8 cellular contexts compared by ENCODE assay signal in the genomic region with DNA sequence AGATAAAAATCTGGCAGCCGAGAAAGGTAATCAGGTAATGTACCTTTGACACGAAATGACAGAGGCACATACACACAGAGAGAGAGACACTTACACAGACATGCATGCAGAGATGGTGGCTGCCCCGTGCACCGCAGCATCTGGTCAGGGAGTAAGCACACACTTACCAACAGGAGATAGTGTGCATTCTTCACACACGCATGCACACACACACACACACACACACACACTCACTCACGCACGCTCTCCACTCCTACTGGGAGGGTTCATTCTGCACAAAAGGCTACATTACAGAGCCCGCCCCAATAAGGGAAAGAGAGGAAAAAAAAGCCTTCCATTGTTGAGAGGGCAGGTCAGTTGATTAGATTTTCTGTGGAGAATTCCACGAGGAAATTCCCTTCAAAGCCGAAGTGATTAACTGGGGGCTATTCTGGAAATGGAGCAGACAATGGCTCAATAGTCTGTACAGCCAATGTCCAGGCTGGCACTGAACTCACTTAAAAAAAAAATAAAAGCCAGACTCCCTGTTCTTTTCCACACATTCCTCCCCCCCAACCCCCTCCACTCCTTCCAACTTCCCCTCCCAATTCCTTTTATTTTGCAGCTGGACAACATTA. TPM values are rescaled to one million over a fixed set of nuclear protein-coding genes. Genes with fewer than 3 reads are reported as not detected.
DNase-seq lines count a peak whose midpoint lies in the region; ATAC-seq, FAIRE-seq and TF ChIP-seq lines count a peak whose summit lies in the region.

No MANE protein-coding gene starts in this region.

- in situ Hi-C loops in K562 (cut with MboI) = no loop called here

- H3K9ac ChIP-seq in K562 (ENCODE audit: insufficient read depth in 1 of 2, low read depth in 2 of 2, low read length in 2 of 2) = peak overlapping the region; percentile 45 to 68; a peak in 2 of 4 replicates

- H3K9me3 ChIP-seq in K562 (replicated peaks; ENCODE audit: control insufficient read depth, insufficient read depth, low read depth, low read length) (no peaks in the 10 kb centered on the region), spleen (no peaks in the 10 kb centered on the region)

- H3K4me3 ChIP-seq in K562 = peak overlapping the region; percentile 35
- H3K4me3 ChIP-seq in spleen = peak overlapping the region in 5 of 8 donors; percentile 21 to 57 (median 27)

- H3K79me2 ChIP-seq in K562 (ENCODE audit: control insufficient read depth, insufficient read depth, low read length) = no peaks in the 10 kb centered on the region

- no peak for FAIRE-seq in K562 (lab: Jason Lieb, UNC)

- no peak for TF ChIP-seq EP300 in K562 (IDR thresholded peaks at IDR 0.05; ENCODE audit: low read length)

- H3K27ac ChIP-seq in K562 (ENCODE audit: extremely low read depth, low read depth, low read length) = no peak overlapping the region
- peak overlapping the region in 2 of 8 donors; percentile 5 to 16 for H3K27ac ChIP-seq in spleen

- DNase-seq in NCI-H1105 (lab: John Stamatoyannopoulos, UW) = peak; percentile 60
- DNase-seq in K562 (ENCODE audit: extremely low read depth in 1 of 4, low spot score in 3 of 4) = peak in 1 of 4 experiments; percentile 19
- DNase-seq in islet precursor cell = peak; percentile 91
- DNase-seq in spleen = no peak
- DNase-seq in stimulated activated naive CD4-positive, alpha-beta T cell (lab: John Stamatoyannopoulos, UW) = no peak
- no peak for DNase-seq in germinal center (ENCODE audit: low spot score)

- H3K4me1 ChIP-seq in K562 (replicated peaks in 1 of 2; ENCODE audit: control insufficient read depth in 2 of 2, insufficient read depth in 2 of 2, low read length in 2 of 2) (peaks cover 0 to 5% of the 10 kb centered on the region in 2 experiments; a peak in 1 of 5 replicates), spleen (peaks cover 0 to 18% (median 0%) of the 10 kb centered on the region in 6 donors)

- TF ChIP-seq POLR2A in K562 (conservative IDR thresholded peaks at IDR 0.05) (no peak), spleen (IDR thresholded peaks at IDR 0.05) (no peak)

- intact Hi-C loops in K562 (cut with micrococcal nuclease) = no loop called here
- intact Hi-C loops in spleen (cut with DNase I; ENCODE audit: low total_unique reads) = no loop called here

- WGBS in K562 (ENCODE audit: insufficient coverage, low coverage, missing lambda C conversion rate) = 28% methylated on average over 9 of the region's 10 CpGs
- 43 to 69% (median 51%) methylated on average over 10 of the region's 10 CpGs for WGBS in spleen, 5 donors

- H2AFZ ChIP-seq in K562 (ENCODE audit: low read depth, low read length) = peak overlapping the region; percentile 90

- 0 out of 6 replicates have a peak, but pooled peaks of 1 of the 3 experiments have one; percentile 2 for TF ChIP-seq CTCF in K562 (IDR thresholded peaks at IDR 0.05 in 2 of 3, conservative IDR thresholded peaks at IDR 0.05 in 1 of 3; ENCODE audit: insufficient read depth in 2 of 3, low read depth in 1 of 3, low read length in 3 of 3)
- TF ChIP-seq CTCF in spleen (IDR thresholded peaks at IDR 0.05 in 8 of 11, conservative IDR thresholded peaks at IDR 0.05 in 3 of 11) = no peak

- BruUV-seq in K562 (replicated peaks; lab: Mats Ljungman, UMichigan) = no TSS peak

- peak overlapping the region; percentile 84 for H3K4me2 ChIP-seq in K562 (ENCODE audit: insufficient read depth, low read length)

- CTCF ChIA-PET in K562 (lab: Yijun Ruan, JAX; ENCODE audit: low intra/inter-chr PET ratio) = no interaction called here

- H4K20me1 ChIP-seq in K562 (replicated peaks; ENCODE audit: control insufficient read depth, insufficient read depth, low read length) = no peaks in the 10 kb centered on the region

- H3K27me3 ChIP-seq in K562 (ENCODE audit: control insufficient read depth in 2 of 2, insufficient read depth in 2 of 2, low read length in 2 of 2) (no peaks in the 10 kb centered on the region), spleen (replicated peaks in 1 of 7) (peaks cover 0 to 34% (median 0%) of the 10 kb centered on the region in 7 donors)

- ATAC-seq in K562 = peak; percentile 77
- no peak for ATAC-seq in GM21737 (IDR thresholded peaks at IDR 0.05; ENCODE audit: unreplicated experiment)
- ATAC-seq in HG03469 (IDR thresholded peaks at IDR 0.05; ENCODE audit: unreplicated experiment) = no peak

- TF ChIP-seq RAD21 in K562 (CRISPR knock-in tag; conservative IDR thresholded peaks at IDR 0.05 in 1 of 2, IDR thresholded peaks at IDR 0.05 in 1 of 2) = no peak

- no peaks in the 10 kb centered on the region for H3K9me1 ChIP-seq in K562 (ENCODE audit: control insufficient read depth, insufficient read depth, low read length)

- H3K36me3 ChIP-seq in K562 (ENCODE audit: control insufficient read depth, insufficient read depth, low read length) (no peaks in the 10 kb centered on the region; the same call in 2 of the 3 replicates), spleen (no peaks in the 10 kb centered on the region)

- POLR2A ChIA-PET in K562 (lab: Yijun Ruan, JAX) = interaction anchor here (1.0 to 1.3 kb wide), 2 partner anchors 47 to 63 kb away, joined by 3 read pairs; no protein-coding TSS in a partner anchor

TF ChIP-seq in K562, 482 proteins besides CTCF, POLR2A, EP300 and RAD21:
- TF ChIP-seq PTRF (tag; IDR thresholded peaks at IDR 0.05) (no peak), CTBP1 (IDR thresholded peaks at IDR 0.05; ENCODE audit: borderline replicate concordance) (peak; percentile 12; the same call in 1 of the 2 replicates), ARNT (IDR thresholded peaks at IDR 0.05) (no peak)
- TF ChIP-seq, protein P1, sequence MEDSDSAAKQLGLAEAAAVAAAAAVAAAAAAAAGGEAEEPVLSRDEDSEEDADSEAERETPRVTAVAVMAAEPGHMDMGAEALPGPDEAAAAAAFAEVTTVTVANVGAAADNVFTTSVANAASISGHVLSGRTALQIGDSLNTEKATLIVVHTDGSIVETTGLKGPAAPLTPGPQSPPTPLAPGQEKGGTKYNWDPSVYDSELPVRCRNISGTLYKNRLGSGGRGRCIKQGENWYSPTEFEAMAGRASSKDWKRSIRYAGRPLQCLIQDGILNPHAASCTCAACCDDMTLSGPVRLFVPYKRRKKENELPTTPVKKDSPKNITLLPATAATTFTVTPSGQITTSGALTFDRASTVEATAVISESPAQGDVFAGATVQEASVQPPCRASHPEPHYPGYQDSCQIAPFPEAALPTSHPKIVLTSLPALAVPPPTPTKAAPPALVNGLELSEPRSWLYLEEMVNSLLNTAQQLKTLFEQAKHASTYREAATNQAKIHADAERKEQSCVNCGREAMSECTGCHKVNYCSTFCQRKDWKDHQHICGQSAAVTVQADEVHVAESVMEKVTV (CRISPR knock-in tag; IDR thresholded peaks at IDR 0.05) = no peak

RNA-seq across cellular contexts. Expression of a gene that starts 1.4 kb away (rescaled TPM):
- 17.1 and 17.2 TPM in 2 replicates for total RNA-seq in K562 (2011; cell fraction: chromatin; rRNA removed; ENCODE audit: low replicate concordance)
- 12.8 and 13.2 TPM in 2 replicates for total RNA-seq in K562 (2011; cell fraction: nucleolus; rRNA removed)
- total RNA-seq in K562 (2011; cell fraction: nucleoplasm; rRNA removed) = 11.1 and 21.6 TPM in 2 replicates
- total RNA-seq in K562 (2014; rRNA removed) = 12.5 and 13.4 TPM in 2 replicates
- total RNA-seq in K562 (2014; rRNA removed; fragmentation: Illumina TruSeq; extraction: Trizol) = 12.3 and 13.7 TPM in 2 replicates
- total RNA-seq in K562 (2015; rRNA removed; fragmentation: Illumina TruSeq; extraction: Trizol) = 8.3 and 9.3 TPM in 2 replicates
- 11.9 and 14.1 TPM in 2 replicates for total RNA-seq in K562 (2021)
- 12.8 and 16.5 TPM in 2 replicates for polyA plus RNA-seq in K562 (2011; rRNA removed)
- polyA plus RNA-seq in K562 (2011; cell fraction: cytosol; rRNA removed) = 7.9 and 11.8 TPM in 2 replicates
- polyA plus RNA-seq in K562 (2011; cell fraction: nucleus; rRNA removed) = 14.5 and 21.2 TPM in 2 replicates
- polyA plus RNA-seq in K562 (2012) = 4.3 and 4.7 TPM in 2 replicates
- 9.1 and 9.5 TPM in 2 replicates for polyA plus RNA-seq in K562 (2014; fragmentation: Illumina TruSeq; extraction: Trizol)
- 10 to 100 TPM; 10.9 to 12.3 TPM for polyA plus RNA-seq in K562 (2014; fragmentation: Nextera tagmentation; extraction: Ambion mirVana)
- 9.6 and 10.1 TPM in 2 replicates for polyA plus RNA-seq in K562 (2014; rRNA removed)
- 24.7 and 33.1 TPM in 2 replicates for polyA minus RNA-seq in K562 (2011; rRNA and poly(A)+ RNA removed)
- 5.9 and 21.4 TPM in 2 replicates for polyA minus RNA-seq in K562 (2011; cell fraction: cytosol; rRNA and poly(A)+ RNA removed)
- 21.3 and 27.2 TPM in 2 replicates for polyA minus RNA-seq in K562 (2011; cell fraction: nucleus; rRNA and poly(A)+ RNA removed)
- total RNA-seq in spleen = 10 to 100 TPM in 4 of 7 donors, 1 to 10 TPM in 3; 7.4 to 21.3 (median 14.4) TPM
- polyA plus RNA-seq in spleen = under 1 TPM; 0.20 to 0.35 (median 0.35) TPM

Comparison
In these comparisons a context has a peak if more than half of its experiments do, and no peak if none do; other contexts are left out.
1. DNase-seq: peak in NCI-H1105 (single experiment) and islet precursor cell (single experiment); none in spleen (single experiment), stimulated activated naive CD4-positive, alpha-beta T cell (0 of 6) and germinal center (single experiment).